In the genomic region with DNA sequence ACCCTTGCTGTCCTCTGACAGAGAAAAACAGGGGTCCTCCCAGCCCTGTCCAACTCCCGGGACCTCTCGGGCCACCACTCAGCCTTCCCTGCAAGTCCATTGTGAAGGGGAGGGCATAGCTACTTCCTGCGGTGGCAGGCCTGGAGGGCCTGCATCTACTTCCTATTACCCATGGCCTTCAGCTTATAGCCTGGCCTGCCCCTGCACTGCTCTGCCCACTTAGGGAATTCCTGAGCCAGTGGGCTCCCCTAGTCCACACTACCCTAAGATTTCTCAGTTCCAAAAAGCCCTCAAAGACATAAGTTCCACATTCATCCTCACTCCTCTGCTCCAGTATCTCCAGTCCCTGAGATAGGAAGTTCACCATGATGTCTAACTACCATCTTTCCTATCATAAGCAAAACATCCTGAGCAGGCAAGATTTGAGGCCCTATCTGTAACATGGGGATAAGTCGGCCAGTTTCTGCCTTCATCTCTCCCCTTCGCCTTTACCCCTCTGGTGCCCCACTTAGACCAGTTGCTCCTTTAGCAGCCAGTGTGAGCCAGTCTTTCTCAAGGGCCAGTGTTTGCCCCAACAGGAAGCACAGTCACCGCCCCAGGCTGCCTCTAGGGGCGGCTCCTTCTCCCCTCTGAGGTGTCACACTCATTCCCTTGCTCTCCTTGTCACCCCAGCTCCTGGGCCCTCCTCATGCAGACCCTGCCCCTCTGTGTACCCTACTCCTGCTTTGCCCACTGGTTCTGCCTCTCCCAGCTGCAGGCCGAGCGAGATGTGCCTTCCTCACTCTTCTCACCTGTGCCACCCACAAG, we compare ENCODE assay signal across 8 cellular contexts. TPM values are rescaled to one million over a fixed set of nuclear protein-coding genes. Genes with fewer than 3 reads are reported as not detected.
A peak's percentile ranks its signal among the peaks of the same experiment; 100 is the strongest.
DNase-seq lines count a peak whose midpoint lies in the region; ATAC-seq and TF ChIP-seq lines count a peak whose summit lies in the region.

No MANE protein-coding gene starts in this region.

- H3K4me1 ChIP-seq in fibroblast of lung (ENCODE audit: control insufficient read depth, extremely low read depth, insufficient read depth, low read length) (peaks cover 62% of the 10 kb centered on the region), spleen (peaks cover 92 to 100% (median 100%) of the 10 kb centered on the region in 6 donors)

- no peak overlapping the region for H2AFZ ChIP-seq in fibroblast of lung (ENCODE audit: low read length)

- intact Hi-C loops in spleen (cut with DNase I; ENCODE audit: low total_unique reads) = no loop called here

- DNase-seq in BJ (ENCODE audit: low read depth) = no peak
- peak; percentile 51 for DNase-seq in KBM-7
- peak; percentile 79 for DNase-seq in activated CD8-positive, alpha-beta memory T cell treated with anti-CD3 and anti-CD28 coated beads, Interleukin-2, amount 50 U/mL, for 48 hours
- DNase-seq in fibroblast of lung (ENCODE audit: low read depth in 2 of 2) = no peak
- DNase-seq in spleen = no peak

- H3K9me3 ChIP-seq in fibroblast of lung (ENCODE audit: control insufficient read depth, insufficient read depth, low read depth, low read length) (no peaks in the 10 kb centered on the region), spleen (no peaks in the 10 kb centered on the region)

- in situ Hi-C loops in KBM-7 (cut with MboI; ENCODE audit: low pct_unique_long_range_greater_than_20kb, low sequenced_read_pairs) = no loop called here

- H3K36me3 ChIP-seq in BJ (ENCODE audit: control insufficient read depth, insufficient read depth, low read length) (peaks cover 6% of the 10 kb centered on the region), fibroblast of lung (ENCODE audit: control insufficient read depth, insufficient read depth, low read length) (no peaks in the 10 kb centered on the region), spleen (peaks cover 0 to 24% (median 0%) of the 10 kb centered on the region in 6 donors)

- ATAC-seq in GM18868 (IDR thresholded peaks at IDR 0.05; ENCODE audit: unreplicated experiment) (no peak), GM18873 (IDR thresholded peaks at IDR 0.05; ENCODE audit: low FRiP score, unreplicated experiment) (no peak), HG03520 (IDR thresholded peaks at IDR 0.05; ENCODE audit: unreplicated experiment) (no peak)

- 18 to 30% (median 23%) methylated on average over 9 of the region's 9 CpGs for WGBS in spleen, 5 donors

- peaks cover 88% of the 10 kb centered on the region for H3K79me2 ChIP-seq in fibroblast of lung (ENCODE audit: control insufficient read depth, insufficient read depth, low read length)

- no peak overlapping the region for H3K9ac ChIP-seq in fibroblast of lung (ENCODE audit: insufficient read depth, low read length)

- POLR2A ChIA-PET in BJ (lab: Charles Lee) = interaction anchor here (0.7 to 1.5 kb wide), 2 partner anchors 10 to 27 kb away, joined by 4 to 5 read pairs; no protein-coding TSS in a partner anchor

- H3K27me3 ChIP-seq in BJ (ENCODE audit: control insufficient read depth, insufficient read depth, low read length) (no peaks in the 10 kb centered on the region), fibroblast of lung (ENCODE audit: control insufficient read depth, insufficient read depth, low read length) (no peaks in the 10 kb centered on the region), spleen (replicated peaks in 1 of 7) (no peaks in the 10 kb centered on the region)

- CTCF ChIA-PET in BJ (lab: Yijun Ruan, JAX) = interaction anchor here (1.2 to 13.2 kb wide), 8 partner anchors 8 to 94 kb away, joined by 4 to 174 read pairs (median 7); no protein-coding TSS in a partner anchor

- H3K4me3 ChIP-seq in BJ (ENCODE audit: low read depth, low read length) (no peak overlapping the region), fibroblast of lung (replicated peaks in 1 of 4; ENCODE audit: control extremely low read depth in 1 of 4, insufficient read depth in 1 of 4, low read depth in 3 of 4, low read length in 4 of 4) (no peak overlapping the region), spleen (peak overlapping the region in 7 of 8 donors; percentile 3 to 54 (median 14))

- H3K4me2 ChIP-seq in fibroblast of lung (ENCODE audit: extremely low read depth, insufficient read depth, low read length) = no peak overlapping the region

- H3K27ac ChIP-seq in fibroblast of lung (ENCODE audit: insufficient read depth, low read length) (peak overlapping the region; percentile 60), spleen (peak overlapping the region; percentile 82 to 98 (median 96))

- peak; percentile 38 for TF ChIP-seq CTCF in BJ (IDR thresholded peaks at IDR 0.05; ENCODE audit: insufficient read depth, low read depth, low read length)
- TF ChIP-seq CTCF in fibroblast of lung (conservative IDR thresholded peaks at IDR 0.05 in 1 of 2, IDR thresholded peaks at IDR 0.05 in 1 of 2; ENCODE audit: low read depth in 1 of 2, low read length in 2 of 2) = peak; percentile 9 to 10
- peak in 7 of 11 experiments; percentile 30 to 55 (median 42) for TF ChIP-seq CTCF in spleen (IDR thresholded peaks at IDR 0.05 in 8 of 11, conservative IDR thresholded peaks at IDR 0.05 in 3 of 11)

- no peaks in the 10 kb centered on the region for H4K20me1 ChIP-seq in fibroblast of lung (ENCODE audit: control insufficient read depth, extremely low read depth, insufficient read depth, low read length)

- TF ChIP-seq POLR2A in spleen (IDR thresholded peaks at IDR 0.05) = no peak

RNA-seq across cellular contexts. Expression of a gene that starts 10.9 kb away (rescaled TPM):
- polyA plus RNA-seq in BJ (2011; rRNA removed) = 28.2 and 67.0 TPM in 2 replicates
- 34.9 and 35.2 TPM in 2 replicates for polyA minus RNA-seq in BJ (2011; rRNA and poly(A)+ RNA removed)
- total RNA-seq in fibroblast of lung = 23.6 and 28.1 TPM in 2 replicates
- polyA plus RNA-seq in fibroblast of lung = 31.6 and 35.4 TPM in 2 replicates
- 47.2 and 50.5 TPM in 2 replicates for polyA plus RNA-seq in fibroblast of lung (2012)
- polyA minus RNA-seq in fibroblast of lung (ENCODE audit: low replicate concordance) = 94.8 and 140 TPM in 2 replicates
- 100 to 1,000 TPM in 5 of 7 donors, 10 to 100 TPM in 2; 74.9 to 158 (median 132) TPM for total RNA-seq in spleen
- 10 to 100 TPM; 39.6 to 76.7 (median 52.2) TPM for polyA plus RNA-seq in spleen

RNA-seq across cellular contexts. Expression of a gene that starts 35.7 kb away (rescaled TPM):
- polyA plus RNA-seq in BJ (2011; rRNA removed) = 11.4 and 16.6 TPM in 2 replicates
- 11.3 and 16.0 TPM in 2 replicates for polyA minus RNA-seq in BJ (2011; rRNA and poly(A)+ RNA removed)
- total RNA-seq in fibroblast of lung = 12.8 and 18.7 TPM in 2 replicates
- polyA plus RNA-seq in fibroblast of lung = 8.9 and 9.0 TPM in 2 replicates
- 12.1 and 13.2 TPM in 2 replicates for polyA plus RNA-seq in fibroblast of lung (2012)
- 20.9 and 22.7 TPM in 2 replicates for polyA minus RNA-seq in fibroblast of lung (ENCODE audit: low replicate concordance)
- total RNA-seq in spleen = 10 to 100 TPM; 20.2 to 66.4 (median 42.3) TPM
- polyA plus RNA-seq in spleen = 10 to 100 TPM in 1 of 3 donors, 1 to 10 TPM in 2; 8.4 to 24.1 (median 9.5) TPM

RNA-seq across cellular contexts. Expression of a gene that starts 50.1 kb away (rescaled TPM):
- 1.3 and 2.4 TPM in 2 replicates for polyA plus RNA-seq in BJ (2011; rRNA removed)
- 2.0 and 3.9 TPM in 2 replicates for polyA minus RNA-seq in BJ (2011; rRNA and poly(A)+ RNA removed)
- total RNA-seq in fibroblast of lung = 1.0 and 2.8 TPM in 2 replicates
- polyA plus RNA-seq in fibroblast of lung = 0.83 and 0.95 TPM in 2 replicates
- polyA plus RNA-seq in fibroblast of lung (2012) = 0.93 and 1.2 TPM in 2 replicates
- polyA minus RNA-seq in fibroblast of lung (ENCODE audit: low replicate concordance) = 2.3 and 4.2 TPM in 2 replicates
- total RNA-seq in spleen = 10 to 100 TPM; 50.6 to 84.3 (median 57.8) TPM
- polyA plus RNA-seq in spleen = 100 to 1,000 TPM in 1 of 3 donors, 10 to 100 TPM in 2; 21.4 to 116 (median 64.3) TPM

Comparison
In these comparisons a context has a peak if more than half of its experiments do, and no peak if none do; other contexts are left out.
1. DNase-seq: peak in KBM-7 (single experiment) and activated CD8-positive, alpha-beta memory T cell treated with anti-CD3 and anti-CD28 coated beads, Interleukin-2, amount 50 U/mL, for 48 hours (single experiment); none in BJ (single experiment), fibroblast of lung (0 of 2) and spleen (single experiment).
2. H3K4me3 ChIP-seq: peak in spleen (7 of 8); none in BJ (single experiment) and fibroblast of lung (0 of 4).
3. Peak in every context shown above with its lines, with median percentiles within 50 percentile points of each other: CTCF ChIP-seq.